Comparison of ENCODE assay signal across 15 cellular contexts in genomic region chr6:142342986-142343385, GRCh38. TPM values are rescaled to one million over a fixed set of nuclear protein-coding genes. Genes with fewer than 3 reads are reported as not detected.
DNase-seq lines count a peak whose midpoint lies in the region; ATAC-seq, FAIRE-seq and TF ChIP-seq lines count a peak whose summit lies in the region.
"Had no signal": no experiment of that assay in that cellular context is flagged by ENCODE, and none has a peak within 500 bp of the region (broad histone marks: within the 10 kb centered on the region; RNA-seq: fewer than 3 reads in every experiment).

No MANE protein-coding gene starts in this region.

- TF ChIP-seq CTCF in RWPE2 (IDR thresholded peaks at IDR 0.05; ENCODE audit: poor library complexity, severe bottlenecking) (no peak), pancreas (IDR thresholded peaks at IDR 0.05) (no peak), GM13976 (IDR thresholded peaks at IDR 0.05; ENCODE audit: borderline replicate concordance, control extremely low read depth, extremely low read depth, insufficient read depth, missing control alignments) (no peak)

- no peak overlapping the region for H3K4me3 ChIP-seq in RWPE2 (ENCODE audit: severe bottlenecking)
- no peak overlapping the region for H3K4me3 ChIP-seq in pancreas
- H3K4me3 ChIP-seq: BLaER1, GM23338 had no signal

- H3K9me3 ChIP-seq in RWPE2 (ENCODE audit: severe bottlenecking): no peaks in the 10 kb centered on the region
- no peaks in the 10 kb centered on the region for H3K9me3 ChIP-seq in pancreas
- H3K9me3 ChIP-seq: BLaER1, Caco-2 had no signal

- H3K36me3 ChIP-seq in RWPE2 (ENCODE audit: low read depth) (peaks cover 12% of the 10 kb centered on the region), pancreas (no peaks in the 10 kb centered on the region)
- H3K36me3 ChIP-seq: BLaER1 had no signal

- H3K27me3 ChIP-seq in RWPE2 (ENCODE audit: insufficient read depth, poor library complexity, severe bottlenecking) (no peaks in the 10 kb centered on the region), pancreas (no peaks in the 10 kb centered on the region)
- H3K27me3 ChIP-seq: BLaER1 had no signal

- H3K4me1 ChIP-seq in RWPE2 (ENCODE audit: insufficient read depth, poor library complexity, severe bottlenecking) (peaks cover 21% of the 10 kb centered on the region), pancreas (peaks cover 0 to 6% (median 0%) of the 10 kb centered on the region in 3 donors)
- H3K4me1 ChIP-seq: BLaER1, Caco-2 had no signal

- 0 out of 3 replicates have a peak, but pooled peaks have one; percentile 23 for ATAC-seq in RWPE2 (ENCODE audit: low read depth)
- ATAC-seq in pancreas: no peak
- ATAC-seq in GM18517 (IDR thresholded peaks at IDR 0.05; ENCODE audit: unreplicated experiment): no peak
- ATAC-seq: GM23338 had no signal

- in situ Hi-C loops in GM13976 (cut with MboI; ENCODE audit: low sequenced_read_pairs, unreplicated experiment): no loop called here

- FAIRE-seq in pancreas (lab: Jason Lieb, UNC): peak; percentile 13
- FAIRE-seq: GM18507 had no signal

- intact Hi-C loops in pancreas (cut with DNase I): no loop called here

- no peak overlapping the region for H3K27ac ChIP-seq in RWPE2 (ENCODE audit: poor library complexity, severe bottlenecking)
- H3K27ac ChIP-seq in pancreas: no peak overlapping the region
- H3K27ac ChIP-seq: BLaER1 had no signal

- DNase-seq in HCEC 1CT (peak; percentile 32), RWPE2 (ENCODE audit: low spot score) (no peak), pancreas (no peak), NCI-H526 treated with DMSO at 0.1 percent for 48 hours (lab: John Stamatoyannopoulos, UW) (no peak), GM13976 (ENCODE audit: low spot score) (no peak)
- DNase-seq: AML-193; Caco-2; CD8-positive, alpha-beta memory T cell; DND-41; H7 had no signal

RNA-seq across cellular contexts. Expression of gene ADGRG6, which starts 41.2 kb away (rescaled TPM):
- 10 to 100 TPM in 1 of 6 donors, 1 to 10 TPM in 5; 2.2 to 10.7 (median 5.4) TPM for total RNA-seq in pancreas
- polyA plus RNA-seq in pancreas: 1 to 10 TPM; 1.6 to 3.3 TPM
- polyA plus RNA-seq: CD8-positive, alpha-beta memory T cell; IgD-negative memory B cell had no signal
